Comparison of ENCODE assay signal across 9 cellular contexts in genomic region chr12:126784328-126784921, GRCh38.
DNase-seq lines count a peak whose midpoint lies in the region; ATAC-seq and TF ChIP-seq lines count a peak whose summit lies in the region.
"Had no signal": no experiment of that assay in that cellular context is flagged by ENCODE, and none has a peak within 500 bp of the region (broad histone marks: within the 10 kb centered on the region; RNA-seq: fewer than 3 reads in every experiment).

No MANE protein-coding gene starts in this region.

- no peak overlapping the region for H3K4me3 Mint-ChIP-seq in T-helper 17 cell
- H3K4me3 Mint-ChIP-seq: T-cell had no signal

- H2AFZ ChIP-seq in Karpas-422 (ENCODE audit: low read length), result no peak overlapping the region

- H3K9me3 ChIP-seq in Karpas-422 (ENCODE audit: low read length) (no peaks in the 10 kb centered on the region; the same call in 1 of the 2 replicates), T-helper 17 cell (ENCODE audit: control insufficient read depth, low read length, poor library complexity, severe bottlenecking) (no peaks in the 10 kb centered on the region), psoas muscle (peaks cover under 1% of the 10 kb centered on the region)

- H3K27ac Mint-ChIP-seq in T-helper 17 cell, result no peak overlapping the region

- WGBS in psoas muscle, 3 donors, result 57 to 61% (median 59%) methylated on average over 9 of the region's 9 CpGs

- no peaks in the 10 kb centered on the region for H3K9me2 ChIP-seq in Karpas-422 (replicated peaks; ENCODE audit: insufficient read depth, low read length)

- H3K27ac ChIP-seq in Karpas-422 (ENCODE audit: low read length), result no peak overlapping the region
- no peak overlapping the region for H3K27ac ChIP-seq in psoas muscle

- DNase-seq in GDM1 (lab: John Stamatoyannopoulos, UW) (peak; percentile 2), Karpas-422 (peak; percentile 64), T-helper 17 cell (peak in 1 of 3 donors; percentile 7), fibroblast of gingiva (ENCODE audit: low read depth) (peak; percentile 24), psoas muscle (no peak), NCI-H2107 treated with DMSO at 0.1 percent for 48 hours (lab: John Stamatoyannopoulos, UW; ENCODE audit: unreplicated experiment) (no peak)

- H3K4me3 ChIP-seq in Karpas-422 (ENCODE audit: low read length), result no peak overlapping the region
- no peak overlapping the region for H3K4me3 ChIP-seq in psoas muscle

- H3K4me1 ChIP-seq in Karpas-422 (ENCODE audit: low read length) (no peaks in the 10 kb centered on the region), psoas muscle (no peaks in the 10 kb centered on the region)

- no peak overlapping the region for H3K4me2 ChIP-seq in Karpas-422 (ENCODE audit: low read depth, low read length, poor library complexity, severe bottlenecking)

- no peaks in the 10 kb centered on the region for H3K27me3 Mint-ChIP-seq in T-helper 17 cell
- H3K27me3 Mint-ChIP-seq: T-cell had no signal

- no peak overlapping the region for H3K9ac ChIP-seq in Karpas-422 (ENCODE audit: low read length)

- no peaks in the 10 kb centered on the region for H4K20me1 ChIP-seq in Karpas-422 (ENCODE audit: insufficient read depth, low read depth, low read length)

- H3K4me1 Mint-ChIP-seq in T-helper 17 cell, result peaks cover 10% of the 10 kb centered on the region

- H3K36me3 ChIP-seq in Karpas-422 (ENCODE audit: insufficient read depth, low read length) (no peaks in the 10 kb centered on the region), psoas muscle (ENCODE audit: insufficient read depth in 1 of 2, low read depth in 1 of 2) (no peaks in the 10 kb centered on the region)

- peak; percentile 9 for TF ChIP-seq CTCF in psoas muscle (IDR thresholded peaks at IDR 0.05)

- ATAC-seq in T-helper 17 cell (peak; percentile 32), psoas muscle (no peak), HG03196 (IDR thresholded peaks at IDR 0.05; ENCODE audit: unreplicated experiment) (no peak), HG03565 (IDR thresholded peaks at IDR 0.05; ENCODE audit: unreplicated experiment) (no peak)
- ATAC-seq: T-cell had no signal

- intact Hi-C loops in psoas muscle (cut with DNase I), result no loop called here

- no peaks in the 10 kb centered on the region for H3K36me3 Mint-ChIP-seq in T-helper 17 cell (ENCODE audit: low read depth)
- H3K36me3 Mint-ChIP-seq: T-cell had no signal

- H3K27me3 ChIP-seq in Karpas-422 (ENCODE audit: low read length) (no peaks in the 10 kb centered on the region), psoas muscle (ENCODE audit: insufficient read depth in 3 of 3, low read length in 2 of 3) (no peaks in the 10 kb centered on the region)

- H3K79me2 ChIP-seq in Karpas-422 (ENCODE audit: low read length), result no peaks in the 10 kb centered on the region

Comparison
In these comparisons a context has a peak if more than half of its experiments do, and no peak if none do; other contexts are left out.
1. DNase-seq: peak in GDM1 (single experiment), Karpas-422 (single experiment) and fibroblast of gingiva (single experiment); none in psoas muscle (0 of 2) and NCI-H2107 treated with DMSO at 0.1 percent for 48 hours (single experiment).